Comparison of ENCODE assay signal across 2 cellular contexts in the genomic region with DNA sequence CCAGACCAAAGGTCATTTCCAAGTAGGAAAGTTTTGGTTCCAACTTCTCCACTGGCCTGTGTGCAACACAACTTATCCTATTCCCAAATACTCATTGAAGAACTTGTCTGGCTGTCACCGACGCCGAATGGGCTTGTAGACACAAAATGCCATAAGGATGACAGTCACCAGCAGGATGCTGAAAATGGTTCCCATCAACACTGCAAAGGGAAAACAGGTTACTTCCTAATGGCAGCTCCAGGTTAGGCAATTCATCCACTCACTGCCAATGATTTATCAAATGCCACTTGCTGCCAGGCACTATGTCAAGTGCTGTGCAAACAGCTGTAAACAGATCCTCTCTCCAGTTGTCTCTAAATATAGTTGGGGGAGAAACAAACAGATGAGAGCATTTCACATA.
TF ChIP-seq lines count a peak whose summit lies in the region.

No MANE protein-coding gene starts in this region.

TF ChIP-seq in IMR-90, 13 proteins besides CTCF, POLR2A, EP300 and RAD21:
- TF ChIP-seq CHD1 (IDR thresholded peaks at IDR 0.05; ENCODE audit: low read depth, low read length), result no peak
- TF ChIP-seq FOS (IDR thresholded peaks at IDR 0.05; ENCODE audit: low read depth, low read length), result no peak

TF ChIP-seq in SK-N-SH, 30 proteins besides CTCF, POLR2A, EP300 and RAD21:
- no peak for TF ChIP-seq MEF2A (IDR thresholded peaks at IDR 0.05; ENCODE audit: borderline replicate concordance, low read depth)
